Comparison of ENCODE assay signal across 8 cellular contexts in genomic region chr16:82603784-82604411, GRCh38. TPM values are rescaled to one million over a fixed set of nuclear protein-coding genes. Genes with fewer than 3 reads are reported as not detected.
A peak's percentile ranks its signal among the peaks of the same experiment; 100 is the strongest.
DNase-seq lines count a peak whose midpoint lies in the region; ATAC-seq, FAIRE-seq and TF ChIP-seq lines count a peak whose summit lies in the region.

No MANE protein-coding gene starts in this region.

- no peak overlapping the region for H2BK15ac ChIP-seq in IMR-90 (ENCODE audit: low read depth, low read length)

- BruUV-seq in IMR-90 (replicated peaks; lab: Mats Ljungman, UMichigan) = no TSS peak
- BruUV-seq in HepG2 (replicated peaks; lab: Mats Ljungman, UMichigan) = no TSS peak

- no peak overlapping the region for H4K91ac ChIP-seq in IMR-90 (ENCODE audit: insufficient read depth, low read depth, low read length)

- H2AFZ ChIP-seq in IMR-90 (replicated peaks; ENCODE audit: low read length, poor library complexity) = no peak overlapping the region
- H2AFZ ChIP-seq in HepG2 (ENCODE audit: low read length) = no peak overlapping the region

- no peak overlapping the region for H2BK120ac ChIP-seq in IMR-90 (ENCODE audit: low read depth, low read length)

- TF ChIP-seq POLR2A in IMR-90 (IDR thresholded peaks at IDR 0.05; ENCODE audit: low read depth, low read length) = no peak
- TF ChIP-seq POLR2A in HepG2 (IDR thresholded peaks at IDR 0.05; ENCODE audit: insufficient read depth in 1 of 2, low read depth in 2 of 2, low read length in 2 of 2) = no peak

- H4K5ac ChIP-seq in IMR-90 (ENCODE audit: low read depth, low read length) = no peak overlapping the region

- H3K27me3 ChIP-seq in IMR-90 (ENCODE audit: control insufficient read depth, insufficient read depth, low read length) = peaks cover 17% of the 10 kb centered on the region
- peaks cover 5% of the 10 kb centered on the region for H3K27me3 ChIP-seq in bronchial epithelial cell (ENCODE audit: control insufficient read depth, insufficient read depth, low read length)
- H3K27me3 ChIP-seq in HepG2 (ENCODE audit: control insufficient read depth in 1 of 2, insufficient read depth in 2 of 2, low read length in 2 of 2) = 0 out of 5 replicates have a peak, but pooled peaks cover 0 to 3% of the 10 kb centered on the region in 2 experiments

- POLR2A ChIA-PET in IMR-90 (lab: Charles Lee; ENCODE audit: unreplicated experiment) (no interaction called here), HepG2 (lab: Yijun Ruan, JAX) (no interaction called here)

- ATAC-seq in IMR-90 (ENCODE audit: low read depth) = peak; percentile 98
- peak; percentile 92 for ATAC-seq in HepG2
- no peak for ATAC-seq in HG02870 (IDR thresholded peaks at IDR 0.05; ENCODE audit: unreplicated experiment)

- CTCF ChIA-PET in IMR-90 (lab: Yijun Ruan, JAX) (interaction anchor here (0.6 to 1.8 kb wide), 4 partner anchors 12 to 611 kb away, joined by 3 to 5 read pairs (median 3); no protein-coding TSS in a partner anchor), HepG2 (lab: Yijun Ruan, JAX; ENCODE audit: low intra/inter-chr PET ratio, low total read pairs) (interaction anchor here (0.8 kb wide), 1 partner anchor 612 kb away, joined by 4 read pairs; no protein-coding TSS in a partner anchor)

- no peak overlapping the region for H2BK20ac ChIP-seq in IMR-90 (ENCODE audit: low read depth, low read length)

- dilution Hi-C loops in IMR-90 (cut with HindIII; ENCODE audit: low sequenced_read_pairs, unreplicated experiment) = no loop called here

- H3K56ac ChIP-seq in IMR-90 (ENCODE audit: extremely low read depth, insufficient read depth, low read length) = no peak overlapping the region

- no peaks in the 10 kb centered on the region for H3K9me1 ChIP-seq in IMR-90 (ENCODE audit: insufficient read depth, low read length)

- FAIRE-seq in bronchial epithelial cell (lab: Jason Lieb, UNC) = peak; percentile 23
- no peak for FAIRE-seq in HepG2 (lab: Jason Lieb, UNC)

- H3K79me2 ChIP-seq in HepG2 (ENCODE audit: insufficient read depth, low read length) = no peaks in the 10 kb centered on the region

- H3K27ac ChIP-seq in IMR-90 (ENCODE audit: insufficient read depth, low read length) (no peak overlapping the region), HepG2 (ENCODE audit: extremely low read length, insufficient read depth, low read length) (no peak overlapping the region)

- H2AK5ac ChIP-seq in IMR-90 (ENCODE audit: low read depth, low read length) = no peak overlapping the region

- H3K9me3 ChIP-seq in IMR-90 (ENCODE audit: control insufficient read depth, insufficient read depth, low read length) (peaks cover 2% of the 10 kb centered on the region; the same call in 1 of the 2 replicates), HepG2 (ENCODE audit: low read length) (0 out of 2 replicates have a peak, but pooled peaks cover 8% of the 10 kb centered on the region)

- no peak overlapping the region for H4K8ac ChIP-seq in IMR-90 (ENCODE audit: low read depth in 2 of 2, low read length in 2 of 2)

- no peak overlapping the region for H3K9ac ChIP-seq in IMR-90 (ENCODE audit: low read depth, low read length)
- no peak overlapping the region for H3K9ac ChIP-seq in HepG2 (ENCODE audit: insufficient read depth, low read depth, low read length)

- H2AK9ac ChIP-seq in IMR-90 (replicated peaks; ENCODE audit: low read depth, low read length, poor library complexity) = no peak overlapping the region

- no peak overlapping the region for H2BK5ac ChIP-seq in IMR-90 (ENCODE audit: low read depth, low read length, poor library complexity, severe bottlenecking)

- no peak overlapping the region for H3K4ac ChIP-seq in IMR-90 (ENCODE audit: low read depth, low read length)

- H3K4me1 ChIP-seq in IMR-90 (ENCODE audit: control insufficient read depth, insufficient read depth, low read length) (no peaks in the 10 kb centered on the region), HepG2 (ENCODE audit: insufficient read depth, low read length) (no peaks in the 10 kb centered on the region)

- intact Hi-C loops in IMR-90 (cut with micrococcal nuclease) = loop anchor here (1.0 to 2.0 kb wide), 3 partner anchors 464 to 841 kb away; no protein-coding TSS in a partner anchor
- intact Hi-C loops in HepG2 (cut with micrococcal nuclease; ENCODE audit: unreplicated experiment) = no loop called here

- no peak overlapping the region for H3K18ac ChIP-seq in IMR-90 (ENCODE audit: low read depth, low read length)

- H3K4me3 ChIP-seq in AG10803 (ENCODE audit: low read length) = no peak overlapping the region
- H3K4me3 ChIP-seq in IMR-90 (ENCODE audit: insufficient read depth, low read depth, low read length) = no peak overlapping the region
- no peak overlapping the region for H3K4me3 ChIP-seq in bronchial epithelial cell (ENCODE audit: low read depth, low read length)
- H3K4me3 ChIP-seq in HepG2 (replicated peaks in 1 of 3; ENCODE audit: insufficient read depth in 1 of 3, low read depth in 2 of 3, low read length in 3 of 3) = no peak overlapping the region

- H4K20me1 ChIP-seq in IMR-90 (ENCODE audit: insufficient read depth, low read length) (no peaks in the 10 kb centered on the region), HepG2 (ENCODE audit: insufficient read depth, low read length) (no peaks in the 10 kb centered on the region)

- TF ChIP-seq EP300 in HepG2 (IDR thresholded peaks at IDR 0.05; ENCODE audit: low read depth in 2 of 2, low read length in 2 of 2) (no peak), HepG2 (CRISPR knock-in tag; IDR thresholded peaks at IDR 0.05; ENCODE audit: borderline replicate concordance) (no peak)

- no peak overlapping the region for H3K14ac ChIP-seq in IMR-90 (replicated peaks; ENCODE audit: low read depth, low read length)

- TF ChIP-seq RAD21 in IMR-90 (IDR thresholded peaks at IDR 0.05; ENCODE audit: low read length) = peak; percentile 82
- no peak for TF ChIP-seq RAD21 in HepG2 (CRISPR knock-in tag; IDR thresholded peaks at IDR 0.05)

- no peaks in the 10 kb centered on the region for H3K79me1 ChIP-seq in IMR-90 (ENCODE audit: low read depth in 1 of 2, low read length in 2 of 2)

- H3K36me3 ChIP-seq in IMR-90 (ENCODE audit: control insufficient read depth, insufficient read depth, low read length) (no peaks in the 10 kb centered on the region), bronchial epithelial cell (ENCODE audit: control insufficient read depth, insufficient read depth, low read length) (no peaks in the 10 kb centered on the region), HepG2 (replicated peaks in 1 of 2; ENCODE audit: control insufficient read depth in 1 of 2, insufficient read depth in 2 of 2, low read length in 2 of 2) (no peaks in the 10 kb centered on the region)

- in situ Hi-C loops in IMR-90 (cut with MboI; ENCODE audit: low sequenced_read_pairs) = loop anchor here (10.0 to 25.0 kb wide), 2 partner anchors 601 to 833 kb away; no protein-coding TSS in a partner anchor
- in situ Hi-C loops in HepG2 (cut with HindIII; ENCODE audit: extremely low pct_ligation_motif_present, low pct_unique_long_range_greater_than_20kb) = no loop called here

- 40% methylated on average over 2 of the region's 5 CpGs; no CpG with 5 or more reads in 1 of the 2 experiments for WGBS in IMR-90 (ENCODE audit: extremely low coverage in 2 of 2, insufficient read length in 1 of 2), 2 experiments
- WGBS in HepG2 (ENCODE audit: low lambda C conversion rate) = 3% methylated on average over 3 of the region's 5 CpGs

- peak; percentile 72 for DNase-seq in AG10803 (ENCODE audit: low read depth)
- peak; percentile 73 for DNase-seq in IMR-90
- peak; percentile 50 for DNase-seq in bronchial epithelial cell (ENCODE audit: low read depth)
- DNase-seq in HepG2 (ENCODE audit: low spot score) = peak; percentile 13
- no peak for DNase-seq in central memory CD4-positive, alpha-beta T cell
- no peak for DNase-seq in NCI-H2227 (lab: John Stamatoyannopoulos, UW; ENCODE audit: unreplicated experiment)
- DNase-seq in stimulated activated CD4-positive, alpha-beta T cell treated with anti-CD3 and anti-CD28 coated beads, Interleukin-15, amount 100 ng/mL, for 24 hours = no peak

- H3K4me2 ChIP-seq in IMR-90 (ENCODE audit: low read depth, low read length) (no peak overlapping the region), HepG2 (ENCODE audit: low read depth, low read length) (no peak overlapping the region)

- TF ChIP-seq CTCF in AG10803 (conservative IDR thresholded peaks at IDR 0.05; ENCODE audit: low read length) = peak; percentile 83
- peak; percentile 81 for TF ChIP-seq CTCF in IMR-90 (conservative IDR thresholded peaks at IDR 0.05; ENCODE audit: low read depth, low read length)
- peak; percentile 76 for TF ChIP-seq CTCF in bronchial epithelial cell (IDR thresholded peaks at IDR 0.05; ENCODE audit: insufficient read depth, low read length, severe bottlenecking)
- peak; percentile 48 for TF ChIP-seq CTCF in HepG2 (CRISPR knock-in tag; IDR thresholded peaks at IDR 0.05)

- no peak overlapping the region for H3K23ac ChIP-seq in IMR-90 (ENCODE audit: low read depth, low read length)

RNA-seq across cellular contexts. Expression of gene CDH13, which starts 22.9 kb away (rescaled TPM):
- total RNA-seq in IMR-90 (2012; rRNA removed) (45.8 and 74.7 TPM in 2 replicates), bronchial epithelial cell (23.3 and 31.3 TPM in 2 replicates), HepG2 (2016; rRNA removed; fragmentation: Illumina TruSeq; extraction: Trizol) (not detected in 2 replicates)
- polyA plus RNA-seq in IMR-90 (2012; rRNA removed) (59.5 and 61.6 TPM in 2 replicates), HepG2 (2011; rRNA removed) (0.01 TPM in 1 of 2 replicates, not detected in the other)
- polyA plus RNA-seq in IMR-90 (2012; cell fraction: cytosol; rRNA removed) = 45.8 and 46.1 TPM in 2 replicates
- 15.1 and 31.6 TPM in 2 replicates for polyA plus RNA-seq in IMR-90 (2012; cell fraction: nucleus; rRNA removed; ENCODE audit: low replicate concordance)
- total RNA-seq in HepG2 (2016; cell fraction: cytosol; rRNA removed; fragmentation: Illumina TruSeq; extraction: Trizol; ENCODE audit: low read depth) = not detected in 2 replicates
- not detected in 2 replicates for total RNA-seq in HepG2 (2016; cell fraction: insoluble cytoplasmic fraction; rRNA removed; fragmentation: Illumina TruSeq; extraction: Trizol)
- total RNA-seq in HepG2 (2016; cell fraction: membrane; rRNA removed; fragmentation: Illumina TruSeq; extraction: Trizol) = not detected in 2 replicates
- not detected in 2 replicates for total RNA-seq in HepG2 (2016; cell fraction: nucleus; rRNA removed; fragmentation: Illumina TruSeq; extraction: Trizol)
- polyA plus RNA-seq in HepG2 (2011; cell fraction: cytosol; rRNA removed) = not detected in 2 replicates
- polyA plus RNA-seq in HepG2 (2011; cell fraction: nucleus; rRNA removed) = not detected in 2 replicates
- 0.11 TPM in 1 of 2 replicates, not detected in the other for polyA plus RNA-seq in HepG2 (2012)
- polyA plus RNA-seq in HepG2 (2016; cell fraction: cytosol; fragmentation: Illumina TruSeq; extraction: Trizol; ENCODE audit: low read depth) = not detected in 2 replicates
- polyA plus RNA-seq in HepG2 (2016; cell fraction: insoluble cytoplasmic fraction; fragmentation: Illumina TruSeq; extraction: Trizol; ENCODE audit: low read depth) = not detected in 2 replicates
- not detected in 2 replicates for polyA plus RNA-seq in HepG2 (2016; cell fraction: membrane; fragmentation: Illumina TruSeq; extraction: Trizol; ENCODE audit: low read depth)
- not detected in 2 replicates for polyA plus RNA-seq in HepG2 (2016; cell fraction: nucleus; fragmentation: Illumina TruSeq; extraction: Trizol; ENCODE audit: insufficient read depth, low read depth)
- polyA minus RNA-seq in HepG2 (2011; rRNA and poly(A)+ RNA removed; ENCODE audit: low replicate concordance) = 0.02 and 1.6 TPM in 2 replicates
- not detected in 2 replicates for polyA minus RNA-seq in HepG2 (2011; cell fraction: cytosol; rRNA and poly(A)+ RNA removed)
- 0.25 TPM in 1 of 2 replicates, not detected in the other for polyA minus RNA-seq in HepG2 (2011; cell fraction: nucleus; rRNA and poly(A)+ RNA removed)

Comparison
In these comparisons a context has a peak if more than half of its experiments do, and no peak if none do; other contexts are left out.
1. DNase-seq: peak in AG10803 (single experiment), IMR-90 (single experiment), bronchial epithelial cell (single experiment) and HepG2 (single experiment); none in central memory CD4-positive, alpha-beta T cell (single experiment), NCI-H2227 (single experiment) and stimulated activated CD4-positive, alpha-beta T cell treated with anti-CD3 and anti-CD28 coated beads, Interleukin-15, amount 100 ng/mL, for 24 hours (single experiment).
2. RNA of gene CDH13, which starts 22.9 kb away (total RNA-seq): 45.8 to 74.7 TPM in IMR-90 and 23.3 to 31.3 TPM in bronchial epithelial cell; not detected in HepG2; every median in the first group is over 10 times any median in the second.
3. Peak in every context shown above with its lines, with median percentiles within 50 percentile points of each other: CTCF ChIP-seq.